ENCODE assay signal across 1 cellular context in the genomic region with DNA sequence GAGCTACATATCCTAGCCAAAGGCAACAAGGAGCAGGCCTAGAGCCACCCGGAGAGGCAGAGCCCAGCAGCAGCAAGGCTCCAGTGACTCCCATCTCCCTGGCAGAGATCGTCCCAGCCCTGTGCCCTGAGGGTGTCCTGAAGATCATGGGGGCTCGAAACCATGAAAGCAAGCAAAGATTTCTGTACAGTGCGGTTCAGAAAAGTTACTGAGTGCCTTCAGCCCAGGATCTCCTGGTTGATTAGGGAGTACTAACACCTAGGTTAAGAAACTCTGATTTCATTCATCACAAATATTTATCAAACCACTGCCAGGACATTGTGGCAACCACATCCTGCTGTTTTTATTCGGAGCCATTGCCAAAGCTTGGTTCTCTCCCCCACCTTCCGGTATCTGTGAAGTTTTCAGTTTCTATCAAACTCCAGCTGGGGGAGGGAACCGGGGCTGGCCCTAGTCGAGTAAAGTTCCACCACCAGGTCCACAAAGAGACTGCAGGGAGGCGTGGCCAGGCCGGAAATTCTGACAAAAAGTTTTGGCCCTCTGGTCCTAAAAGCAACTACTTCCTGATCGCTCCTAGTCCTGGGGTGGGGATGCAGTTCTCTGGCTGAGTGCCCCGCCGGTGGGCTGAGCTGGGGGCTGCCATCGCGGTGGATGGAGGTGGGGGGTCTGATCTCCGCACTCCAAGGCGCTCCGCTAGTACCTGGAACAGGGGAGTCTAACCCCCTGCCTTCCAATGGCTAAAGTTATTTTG.
A peak's percentile ranks its signal among the peaks of the same experiment; 100 is the strongest.
TF ChIP-seq lines count a peak whose summit lies in the region.

No MANE protein-coding gene starts in this region.

TF ChIP-seq in GM12878, 131 proteins besides CTCF, POLR2A, EP300 and RAD21 (continued from another document and continues in another):
- TF ChIP-seq, protein P1, sequence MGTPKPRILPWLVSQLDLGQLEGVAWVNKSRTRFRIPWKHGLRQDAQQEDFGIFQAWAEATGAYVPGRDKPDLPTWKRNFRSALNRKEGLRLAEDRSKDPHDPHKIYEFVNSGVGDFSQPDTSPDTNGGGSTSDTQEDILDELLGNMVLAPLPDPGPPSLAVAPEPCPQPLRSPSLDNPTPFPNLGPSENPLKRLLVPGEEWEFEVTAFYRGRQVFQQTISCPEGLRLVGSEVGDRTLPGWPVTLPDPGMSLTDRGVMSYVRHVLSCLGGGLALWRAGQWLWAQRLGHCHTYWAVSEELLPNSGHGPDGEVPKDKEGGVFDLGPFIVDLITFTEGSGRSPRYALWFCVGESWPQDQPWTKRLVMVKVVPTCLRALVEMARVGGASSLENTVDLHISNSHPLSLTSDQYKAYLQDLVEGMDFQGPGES (IDR thresholded peaks at IDR 0.05), result no peak
- peak; percentile 62 for TF ChIP-seq DPF2 (IDR thresholded peaks at IDR 0.05)
- TF ChIP-seq NFYA (IDR thresholded peaks at IDR 0.05; ENCODE audit: borderline replicate concordance, low read depth, low read length), result no peak
- TF ChIP-seq TAF1 (IDR thresholded peaks at IDR 0.05; ENCODE audit: borderline replicate concordance, low read depth, low read length), result peak; percentile 62; the same call in 1 of the 2 replicates
- peak; percentile 47; the same call in 1 of the 2 replicates for TF ChIP-seq BCL11A (IDR thresholded peaks at IDR 0.05; ENCODE audit: low read depth, low read length)
- no peak for TF ChIP-seq EZH2 (IDR thresholded peaks at IDR 0.05; ENCODE audit: borderline replicate concordance, control insufficient read depth, low read depth, low read length)
- peak; percentile 74; the same call in 1 of the 2 replicates for TF ChIP-seq MEF2A (IDR thresholded peaks at IDR 0.05; ENCODE audit: insufficient read depth, low read depth, low read length)
- no peak for TF ChIP-seq RB1 (IDR thresholded peaks at IDR 0.05; ENCODE audit: borderline replicate concordance)
- peak; percentile 66; the same call in 1 of the 2 replicates for TF ChIP-seq MTA2 (IDR thresholded peaks at IDR 0.05; ENCODE audit: low read depth)
- TF ChIP-seq PKNOX1 (IDR thresholded peaks at IDR 0.05), result 0 out of 2 replicates have a peak, but pooled peaks have one; percentile 6
- no peak for TF ChIP-seq ESRRA (IDR thresholded peaks at IDR 0.05; ENCODE audit: low read length)
- TF ChIP-seq HCFC1 (IDR thresholded peaks at IDR 0.05; ENCODE audit: low read length), result no peak
- TF ChIP-seq, protein P2, sequence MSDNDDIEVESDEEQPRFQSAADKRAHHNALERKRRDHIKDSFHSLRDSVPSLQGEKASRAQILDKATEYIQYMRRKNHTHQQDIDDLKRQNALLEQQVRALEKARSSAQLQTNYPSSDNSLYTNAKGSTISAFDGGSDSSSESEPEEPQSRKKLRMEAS (IDR thresholded peaks at IDR 0.05; ENCODE audit: low read depth, low read length), result no peak
- no peak; the same call in 1 of the 2 replicates for TF ChIP-seq BCLAF1 (IDR thresholded peaks at IDR 0.05)
- TF ChIP-seq TBL1XR1 (IDR thresholded peaks at IDR 0.05; ENCODE audit: low read depth, low read length), result no peak; the same call in 1 of the 2 replicates
- no peak; the same call in 1 of the 2 replicates for TF ChIP-seq SIN3A (IDR thresholded peaks at IDR 0.05; ENCODE audit: low read depth, low read length)
- no peak for TF ChIP-seq CHD1 (IDR thresholded peaks at IDR 0.05; ENCODE audit: low read depth, low read length)
- TF ChIP-seq YBX1 (IDR thresholded peaks at IDR 0.05), result no peak
- TF ChIP-seq MXI1 (IDR thresholded peaks at IDR 0.05; ENCODE audit: low read depth, low read length), result no peak
- no peak for TF ChIP-seq HSF1 (IDR thresholded peaks at IDR 0.05; ENCODE audit: low read depth, low read length)
- no peak; a peak in 1 of 4 replicates for TF ChIP-seq BHLHE40 (IDR thresholded peaks at IDR 0.05; ENCODE audit: borderline replicate concordance in 1 of 2, low read depth in 2 of 2, low read length in 1 of 2)
- TF ChIP-seq ZBTB33 (IDR thresholded peaks at IDR 0.05), result no peak
- TF ChIP-seq ETV6 (conservative IDR thresholded peaks at IDR 0.05 in 1 of 2, IDR thresholded peaks at IDR 0.05 in 1 of 2; ENCODE audit: borderline replicate concordance in 1 of 2, low read depth in 1 of 2), result peak in 1 of 2 experiments; percentile 92; a peak in 2 of 4 replicates
- TF ChIP-seq, protein P3, sequence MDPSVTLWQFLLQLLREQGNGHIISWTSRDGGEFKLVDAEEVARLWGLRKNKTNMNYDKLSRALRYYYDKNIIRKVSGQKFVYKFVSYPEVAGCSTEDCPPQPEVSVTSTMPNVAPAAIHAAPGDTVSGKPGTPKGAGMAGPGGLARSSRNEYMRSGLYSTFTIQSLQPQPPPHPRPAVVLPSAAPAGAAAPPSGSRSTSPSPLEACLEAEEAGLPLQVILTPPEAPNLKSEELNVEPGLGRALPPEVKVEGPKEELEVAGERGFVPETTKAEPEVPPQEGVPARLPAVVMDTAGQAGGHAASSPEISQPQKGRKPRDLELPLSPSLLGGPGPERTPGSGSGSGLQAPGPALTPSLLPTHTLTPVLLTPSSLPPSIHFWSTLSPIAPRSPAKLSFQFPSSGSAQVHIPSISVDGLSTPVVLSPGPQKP (IDR thresholded peaks at IDR 0.05; ENCODE audit: low read depth, low read length), result peak; percentile 75; the same call in 1 of the 2 replicates
- TF ChIP-seq GATAD2B (conservative IDR thresholded peaks at IDR 0.05; ENCODE audit: low read depth), result no peak; the same call in 1 of the 2 replicates
- peak; percentile 71 for TF ChIP-seq TCF12 (IDR thresholded peaks at IDR 0.05; ENCODE audit: low read depth, low read length)
- TF ChIP-seq PRDM15 (CRISPR knock-in tag; IDR thresholded peaks at IDR 0.05), result no peak
- no peak for TF ChIP-seq NR2F1 (conservative IDR thresholded peaks at IDR 0.05)
- no peak for TF ChIP-seq PBX3 (IDR thresholded peaks at IDR 0.05; ENCODE audit: insufficient replicate concordance, low read depth, low read length)
- no peak for TF ChIP-seq RBBP5 (conservative IDR thresholded peaks at IDR 0.05)
- TF ChIP-seq NR2C1 (IDR thresholded peaks at IDR 0.05), result no peak
- TF ChIP-seq ZNF622 (IDR thresholded peaks at IDR 0.05), result no peak
- 0 out of 4 replicates have a peak, but pooled peaks of 1 of the 2 experiments have one; percentile 45 for TF ChIP-seq SRF (IDR thresholded peaks at IDR 0.05; ENCODE audit: low read depth in 2 of 2, low read length in 2 of 2)
- no peak for TF ChIP-seq TCF7 (IDR thresholded peaks at IDR 0.05; ENCODE audit: borderline replicate concordance)
- peak; percentile 77 for TF ChIP-seq IKZF1 (conservative IDR thresholded peaks at IDR 0.05)
- TF ChIP-seq BMI1 (IDR thresholded peaks at IDR 0.05; ENCODE audit: borderline replicate concordance), result no peak
- no peak for TF ChIP-seq SUZ12 (IDR thresholded peaks at IDR 0.05; ENCODE audit: unreplicated experiment)
- no peak for TF ChIP-seq HDAC2 (IDR thresholded peaks at IDR 0.05)
- no peak for TF ChIP-seq MYC (IDR thresholded peaks at IDR 0.05; ENCODE audit: insufficient read depth, insufficient read length, insufficient replicate concordance, low read length, severe bottlenecking)
- 0 out of 2 replicates have a peak, but pooled peaks have one; percentile 30 for TF ChIP-seq MLLT1 (IDR thresholded peaks at IDR 0.05)
- TF ChIP-seq ASH2L (IDR thresholded peaks at IDR 0.05; ENCODE audit: borderline replicate concordance, low read depth), result no peak
